1 cellular context compared by ENCODE assay signal in the genomic region with DNA sequence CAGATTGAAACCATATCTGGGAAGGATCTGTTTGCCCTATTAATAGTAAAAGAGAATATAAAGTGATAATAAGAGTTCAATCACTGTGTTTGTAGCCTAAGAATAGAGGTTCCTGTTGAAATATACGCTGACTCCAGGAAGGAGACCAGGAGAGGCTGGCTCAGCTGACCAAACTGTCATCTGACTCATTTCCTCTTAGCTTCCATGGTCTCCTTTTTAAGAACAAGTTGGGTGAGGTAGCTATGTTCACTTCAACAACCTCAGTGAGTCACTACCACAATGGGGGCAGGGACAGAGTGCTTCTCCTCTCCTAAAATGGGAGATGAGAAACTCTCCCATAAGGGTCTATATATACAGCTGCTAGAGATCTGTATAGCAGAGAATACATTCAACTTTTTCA.
TF ChIP-seq lines count a peak whose summit lies in the region.

No MANE protein-coding gene starts in this region.

TF ChIP-seq in K562, 482 proteins besides CTCF, POLR2A, EP300 and RAD21 (continued from another document and continues in another):
- TF ChIP-seq, protein P1, sequence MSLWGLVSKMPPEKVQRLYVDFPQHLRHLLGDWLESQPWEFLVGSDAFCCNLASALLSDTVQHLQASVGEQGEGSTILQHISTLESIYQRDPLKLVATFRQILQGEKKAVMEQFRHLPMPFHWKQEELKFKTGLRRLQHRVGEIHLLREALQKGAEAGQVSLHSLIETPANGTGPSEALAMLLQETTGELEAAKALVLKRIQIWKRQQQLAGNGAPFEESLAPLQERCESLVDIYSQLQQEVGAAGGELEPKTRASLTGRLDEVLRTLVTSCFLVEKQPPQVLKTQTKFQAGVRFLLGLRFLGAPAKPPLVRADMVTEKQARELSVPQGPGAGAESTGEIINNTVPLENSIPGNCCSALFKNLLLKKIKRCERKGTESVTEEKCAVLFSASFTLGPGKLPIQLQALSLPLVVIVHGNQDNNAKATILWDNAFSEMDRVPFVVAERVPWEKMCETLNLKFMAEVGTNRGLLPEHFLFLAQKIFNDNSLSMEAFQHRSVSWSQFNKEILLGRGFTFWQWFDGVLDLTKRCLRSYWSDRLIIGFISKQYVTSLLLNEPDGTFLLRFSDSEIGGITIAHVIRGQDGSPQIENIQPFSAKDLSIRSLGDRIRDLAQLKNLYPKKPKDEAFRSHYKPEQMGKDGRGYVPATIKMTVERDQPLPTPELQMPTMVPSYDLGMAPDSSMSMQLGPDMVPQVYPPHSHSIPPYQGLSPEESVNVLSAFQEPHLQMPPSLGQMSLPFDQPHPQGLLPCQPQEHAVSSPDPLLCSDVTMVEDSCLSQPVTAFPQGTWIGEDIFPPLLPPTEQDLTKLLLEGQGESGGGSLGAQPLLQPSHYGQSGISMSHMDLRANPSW (CRISPR knock-in tag; IDR thresholded peaks at IDR 0.05): no peak
- TF ChIP-seq ESRRA (IDR thresholded peaks at IDR 0.05; ENCODE audit: borderline replicate concordance, low read depth) (no peak), RBM25 (IDR thresholded peaks at IDR 0.05; ENCODE audit: low read depth, low read length, severe bottlenecking) (no peak), HEY1 (CRISPR knock-in tag; IDR thresholded peaks at IDR 0.05; ENCODE audit: borderline replicate concordance) (no peak), PHF8 (IDR thresholded peaks at IDR 0.05; ENCODE audit: borderline replicate concordance, low read length) (no peak), HMG20B (CRISPR knock-in tag; IDR thresholded peaks at IDR 0.05) (no peak), U2AF1 (optimal IDR thresholded peaks at IDR 0.05; ENCODE audit: low read depth, low read length) (no peak), ZKSCAN8 (CRISPR knock-in tag; IDR thresholded peaks at IDR 0.05) (no peak), ZFP30 (CRISPR knock-in tag; IDR thresholded peaks at IDR 0.05; ENCODE audit: borderline replicate concordance) (no peak), MYBL2 (IDR thresholded peaks at IDR 0.05; ENCODE audit: low read depth) (no peak), MYBL2 (CRISPR knock-in tag; IDR thresholded peaks at IDR 0.05; ENCODE audit: borderline replicate concordance) (no peak), ELF4 (CRISPR knock-in tag; IDR thresholded peaks at IDR 0.05) (no peak), FOSL1 (tag; conservative IDR thresholded peaks at IDR 0.05) (peak; percentile 93), POU5F1 (IDR thresholded peaks at IDR 0.05; ENCODE audit: borderline replicate concordance, low read depth, low read length, partially characterized antibody) (no peak), ZNF232 (CRISPR knock-in tag; IDR thresholded peaks at IDR 0.05) (no peak), ZNF140 (CRISPR knock-in tag; IDR thresholded peaks at IDR 0.05) (no peak), BRCA1 (IDR thresholded peaks at IDR 0.05) (no peak), BRCA1 (CRISPR knock-in tag; IDR thresholded peaks at IDR 0.05) (no peak), MAFF (IDR thresholded peaks at IDR 0.05; ENCODE audit: low read length) (no peak), PCBP2 (IDR thresholded peaks at IDR 0.05; ENCODE audit: low read depth, low read length, poor library complexity, severe bottlenecking) (no peak), SIN3B (IDR thresholded peaks at IDR 0.05; ENCODE audit: low read depth) (no peak), ZBED1 (IDR thresholded peaks at IDR 0.05) (no peak), ATF1 (CRISPR knock-in tag; IDR thresholded peaks at IDR 0.05) (no peak), ATF1 (tag; IDR thresholded peaks at IDR 0.05) (0 out of 2 replicates have a peak, but pooled peaks have one; percentile 34), GABPA (tag; conservative IDR thresholded peaks at IDR 0.05; ENCODE audit: low read depth) (peak; percentile 83)
- TF ChIP-seq, protein P2, sequence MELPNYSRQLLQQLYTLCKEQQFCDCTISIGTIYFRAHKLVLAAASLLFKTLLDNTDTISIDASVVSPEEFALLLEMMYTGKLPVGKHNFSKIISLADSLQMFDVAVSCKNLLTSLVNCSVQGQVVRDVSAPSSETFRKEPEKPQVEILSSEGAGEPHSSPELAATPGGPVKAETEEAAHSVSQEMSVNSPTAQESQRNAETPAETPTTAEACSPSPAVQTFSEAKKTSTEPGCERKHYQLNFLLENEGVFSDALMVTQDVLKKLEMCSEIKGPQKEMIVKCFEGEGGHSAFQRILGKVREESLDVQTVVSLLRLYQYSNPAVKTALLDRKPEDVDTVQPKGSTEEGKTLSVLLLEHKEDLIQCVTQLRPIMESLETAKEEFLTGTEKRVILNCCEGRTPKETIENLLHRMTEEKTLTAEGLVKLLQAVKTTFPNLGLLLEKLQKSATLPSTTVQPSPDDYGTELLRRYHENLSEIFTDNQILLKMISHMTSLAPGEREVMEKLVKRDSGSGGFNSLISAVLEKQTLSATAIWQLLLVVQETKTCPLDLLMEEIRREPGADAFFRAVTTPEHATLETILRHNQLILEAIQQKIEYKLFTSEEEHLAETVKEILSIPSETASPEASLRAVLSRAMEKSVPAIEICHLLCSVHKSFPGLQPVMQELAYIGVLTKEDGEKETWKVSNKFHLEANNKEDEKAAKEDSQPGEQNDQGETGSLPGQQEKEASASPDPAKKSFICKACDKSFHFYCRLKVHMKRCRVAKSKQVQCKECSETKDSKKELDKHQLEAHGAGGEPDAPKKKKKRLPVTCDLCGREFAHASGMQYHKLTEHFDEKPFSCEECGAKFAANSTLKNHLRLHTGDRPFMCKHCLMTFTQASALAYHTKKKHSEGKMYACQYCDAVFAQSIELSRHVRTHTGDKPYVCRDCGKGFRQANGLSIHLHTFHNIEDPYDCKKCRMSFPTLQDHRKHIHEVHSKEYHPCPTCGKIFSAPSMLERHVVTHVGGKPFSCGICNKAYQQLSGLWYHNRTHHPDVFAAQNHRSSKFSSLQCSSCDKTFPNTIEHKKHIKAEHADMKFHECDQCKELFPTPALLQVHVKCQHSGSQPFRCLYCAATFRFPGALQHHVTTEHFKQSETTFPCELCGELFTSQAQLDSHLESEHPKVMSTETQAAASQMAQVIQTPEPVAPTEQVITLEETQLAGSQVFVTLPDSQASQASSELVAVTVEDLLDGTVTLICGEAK (IDR thresholded peaks at IDR 0.05): peak; percentile 84
- TF ChIP-seq, protein P2 (CRISPR knock-in tag; IDR thresholded peaks at IDR 0.05): no peak
- TF ChIP-seq, protein P3, sequence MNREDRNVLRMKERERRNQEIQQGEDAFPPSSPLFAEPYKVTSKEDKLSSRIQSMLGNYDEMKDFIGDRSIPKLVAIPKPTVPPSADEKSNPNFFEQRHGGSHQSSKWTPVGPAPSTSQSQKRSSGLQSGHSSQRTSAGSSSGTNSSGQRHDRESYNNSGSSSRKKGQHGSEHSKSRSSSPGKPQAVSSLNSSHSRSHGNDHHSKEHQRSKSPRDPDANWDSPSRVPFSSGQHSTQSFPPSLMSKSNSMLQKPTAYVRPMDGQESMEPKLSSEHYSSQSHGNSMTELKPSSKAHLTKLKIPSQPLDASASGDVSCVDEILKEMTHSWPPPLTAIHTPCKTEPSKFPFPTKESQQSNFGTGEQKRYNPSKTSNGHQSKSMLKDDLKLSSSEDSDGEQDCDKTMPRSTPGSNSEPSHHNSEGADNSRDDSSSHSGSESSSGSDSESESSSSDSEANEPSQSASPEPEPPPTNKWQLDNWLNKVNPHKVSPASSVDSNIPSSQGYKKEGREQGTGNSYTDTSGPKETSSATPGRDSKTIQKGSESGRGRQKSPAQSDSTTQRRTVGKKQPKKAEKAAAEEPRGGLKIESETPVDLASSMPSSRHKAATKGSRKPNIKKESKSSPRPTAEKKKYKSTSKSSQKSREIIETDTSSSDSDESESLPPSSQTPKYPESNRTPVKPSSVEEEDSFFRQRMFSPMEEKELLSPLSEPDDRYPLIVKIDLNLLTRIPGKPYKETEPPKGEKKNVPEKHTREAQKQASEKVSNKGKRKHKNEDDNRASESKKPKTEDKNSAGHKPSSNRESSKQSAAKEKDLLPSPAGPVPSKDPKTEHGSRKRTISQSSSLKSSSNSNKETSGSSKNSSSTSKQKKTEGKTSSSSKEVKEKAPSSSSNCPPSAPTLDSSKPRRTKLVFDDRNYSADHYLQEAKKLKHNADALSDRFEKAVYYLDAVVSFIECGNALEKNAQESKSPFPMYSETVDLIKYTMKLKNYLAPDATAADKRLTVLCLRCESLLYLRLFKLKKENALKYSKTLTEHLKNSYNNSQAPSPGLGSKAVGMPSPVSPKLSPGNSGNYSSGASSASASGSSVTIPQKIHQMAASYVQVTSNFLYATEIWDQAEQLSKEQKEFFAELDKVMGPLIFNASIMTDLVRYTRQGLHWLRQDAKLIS (CRISPR knock-in tag; IDR thresholded peaks at IDR 0.05): no peak
- TF ChIP-seq, protein P4, sequence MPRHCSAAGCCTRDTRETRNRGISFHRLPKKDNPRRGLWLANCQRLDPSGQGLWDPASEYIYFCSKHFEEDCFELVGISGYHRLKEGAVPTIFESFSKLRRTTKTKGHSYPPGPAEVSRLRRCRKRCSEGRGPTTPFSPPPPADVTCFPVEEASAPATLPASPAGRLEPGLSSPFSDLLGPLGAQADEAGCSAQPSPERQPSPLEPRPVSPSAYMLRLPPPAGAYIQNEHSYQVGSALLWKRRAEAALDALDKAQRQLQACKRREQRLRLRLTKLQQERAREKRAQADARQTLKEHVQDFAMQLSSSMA (CRISPR knock-in tag; IDR thresholded peaks at IDR 0.05): no peak
- TF ChIP-seq, protein P5, sequence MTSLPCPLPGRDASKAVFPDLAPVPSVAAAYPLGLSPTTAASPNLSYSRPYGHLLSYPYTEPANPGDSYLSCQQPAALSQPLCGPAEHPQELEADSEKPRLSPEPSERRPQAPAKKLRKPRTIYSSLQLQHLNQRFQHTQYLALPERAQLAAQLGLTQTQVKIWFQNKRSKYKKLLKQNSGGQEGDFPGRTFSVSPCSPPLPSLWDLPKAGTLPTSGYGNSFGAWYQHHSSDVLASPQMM (CRISPR knock-in tag; IDR thresholded peaks at IDR 0.05): no peak
- TF ChIP-seq, protein P6, sequence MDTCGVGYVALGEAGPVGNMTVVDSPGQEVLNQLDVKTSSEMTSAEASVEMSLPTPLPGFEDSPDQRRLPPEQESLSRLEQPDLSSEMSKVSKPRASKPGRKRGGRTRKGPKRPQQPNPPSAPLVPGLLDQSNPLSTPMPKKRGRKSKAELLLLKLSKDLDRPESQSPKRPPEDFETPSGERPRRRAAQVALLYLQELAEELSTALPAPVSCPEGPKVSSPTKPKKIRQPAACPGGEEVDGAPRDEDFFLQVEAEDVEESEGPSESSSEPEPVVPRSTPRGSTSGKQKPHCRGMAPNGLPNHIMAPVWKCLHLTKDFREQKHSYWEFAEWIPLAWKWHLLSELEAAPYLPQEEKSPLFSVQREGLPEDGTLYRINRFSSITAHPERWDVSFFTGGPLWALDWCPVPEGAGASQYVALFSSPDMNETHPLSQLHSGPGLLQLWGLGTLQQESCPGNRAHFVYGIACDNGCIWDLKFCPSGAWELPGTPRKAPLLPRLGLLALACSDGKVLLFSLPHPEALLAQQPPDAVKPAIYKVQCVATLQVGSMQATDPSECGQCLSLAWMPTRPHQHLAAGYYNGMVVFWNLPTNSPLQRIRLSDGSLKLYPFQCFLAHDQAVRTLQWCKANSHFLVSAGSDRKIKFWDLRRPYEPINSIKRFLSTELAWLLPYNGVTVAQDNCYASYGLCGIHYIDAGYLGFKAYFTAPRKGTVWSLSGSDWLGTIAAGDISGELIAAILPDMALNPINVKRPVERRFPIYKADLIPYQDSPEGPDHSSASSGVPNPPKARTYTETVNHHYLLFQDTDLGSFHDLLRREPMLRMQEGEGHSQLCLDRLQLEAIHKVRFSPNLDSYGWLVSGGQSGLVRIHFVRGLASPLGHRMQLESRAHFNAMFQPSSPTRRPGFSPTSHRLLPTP (IDR thresholded peaks at IDR 0.05; ENCODE audit: borderline replicate concordance, extremely low read depth, insufficient read length): no peak
